ENCODE assay signal across 27 cellular contexts in the genomic region with DNA sequence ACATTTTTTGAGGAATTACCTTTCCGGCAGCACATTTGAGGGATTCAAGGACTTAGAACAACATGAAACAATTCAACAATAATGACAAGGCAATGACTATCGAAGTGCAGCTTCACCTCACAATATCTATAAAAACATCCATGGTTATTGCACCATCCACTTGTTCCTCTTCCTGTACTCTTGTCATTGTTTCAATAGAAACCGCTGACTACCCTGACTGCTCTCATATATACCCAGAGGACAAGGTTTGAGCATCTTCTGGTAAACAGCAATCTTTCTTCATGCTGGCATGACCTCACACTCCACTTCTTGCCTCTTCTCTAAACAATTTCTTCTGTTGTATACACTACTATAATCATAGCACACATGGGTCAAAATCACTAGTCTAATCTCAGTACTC.
"Had no signal": no experiment of that assay in that cellular context is flagged by ENCODE, and none has a peak within 500 bp of the region (broad histone marks: within the 10 kb centered on the region; RNA-seq: fewer than 3 reads in every experiment).

No MANE protein-coding gene starts in this region.

- H3K4me1 ChIP-seq: adrenal gland, ascending aorta, esophagus muscularis mucosa, parathyroid adenoma, right lobe of liver, thyroid gland had no signal

- DNase-seq: activated CD4-positive, alpha-beta T cell treated with anti-CD3 and anti-CD28 coated beads, Interleukin-2, amount 10 ng/mL, durations not matched to agents 7 days and 5 days; activated CD4-positive, CD25-positive, alpha-beta regulatory T cell treated with anti-CD3 and anti-CD28 coated beads, Interleukin-2, amount 50 U/mL, for 72 hours; activated CD8-positive, alpha-beta memory T cell treated with anti-CD3 and anti-CD28 coated beads, Interleukin-2, amount 10 ng/mL, durations not matched to agents 7 days and 5 days; activated CD8-positive, alpha-beta T cell treated with anti-CD3 and anti-CD28 coated beads for 36 hours; activated naive CD4-positive, alpha-beta T cell; activated T-cell treated with anti-CD3 and anti-CD28 coated beads for 4 hours; adrenal gland; brain microvascular endothelial cell; effector memory CD8-positive, alpha-beta T cell; hippocampal formation; left ventricle myocardium superior; mammary epithelial cell; midbrain; right lobe of liver; stimulated activated CD4-positive, alpha-beta T cell treated with anti-CD3 and anti-CD28 coated beads, Interleukin-1b, Interleukin-23, amount 100 ng/mL, for 48 hours; substantia nigra; thyroid gland; WERI-Rb-1 had no signal

- H3K4me3 ChIP-seq: adrenal gland, ascending aorta, esophagus muscularis mucosa, right lobe of liver, skin epidermis, thyroid gland had no signal

- H3K9me3 Mint-ChIP-seq: activated CD4-positive, alpha-beta T cell treated with anti-CD3 and anti-CD28 coated beads, Interleukin-2, amount 10 ng/mL, durations not matched to agents 7 days and 5 days; activated CD8-positive, alpha-beta T cell treated with anti-CD3 and anti-CD28 coated beads for 36 hours; central memory CD8-positive, alpha-beta T cell; effector memory CD8-positive, alpha-beta T cell; nephron; stimulated activated naive CD8-positive, alpha-beta T cell treated with anti-CD3 and anti-CD28 coated beads, Interleukin-15, Interleukin-2, amounts not matched to agents 100 ng/mL and 50 ng/mL, for 24 hours; T-helper 2 cell treated with Interferon-gamma antibody and Interleukin-4, amounts not matched to agents 5 μg/mL and 100 μg/mL, for 36 hours had no signal

- H3K9ac ChIP-seq: parathyroid adenoma had no signal

- H3K9me3 ChIP-seq: adrenal gland, ascending aorta, esophagus muscularis mucosa, right lobe of liver, thyroid gland had no signal

- H3K79me2 ChIP-seq: parathyroid adenoma had no signal

- H3K4me3 Mint-ChIP-seq: activated CD4-positive, alpha-beta T cell treated with anti-CD3 and anti-CD28 coated beads, Interleukin-2, amount 10 ng/mL, durations not matched to agents 7 days and 5 days; activated CD8-positive, alpha-beta memory T cell treated with anti-CD3 and anti-CD28 coated beads, Interleukin-2, amount 10 ng/mL, durations not matched to agents 7 days and 5 days; activated CD8-positive, alpha-beta T cell treated with anti-CD3 and anti-CD28 coated beads for 36 hours; activated naive CD8-positive, alpha-beta T cell; central memory CD8-positive, alpha-beta T cell; effector memory CD8-positive, alpha-beta T cell; nephron; stimulated activated naive CD8-positive, alpha-beta T cell treated with anti-CD3 and anti-CD28 coated beads, Interleukin-15, Interleukin-2, amounts not matched to agents 100 ng/mL and 50 ng/mL, for 24 hours; T-helper 2 cell treated with Interferon-gamma antibody and Interleukin-4, amounts not matched to agents 5 μg/mL and 100 μg/mL, for 36 hours had no signal

- H3K27ac ChIP-seq: adrenal gland, ascending aorta, brain microvascular endothelial cell, esophagus muscularis mucosa, parathyroid adenoma, right lobe of liver, skin epidermis, thyroid gland, WERI-Rb-1 had no signal

- H3K27me3 Mint-ChIP-seq: activated CD4-positive, alpha-beta T cell treated with anti-CD3 and anti-CD28 coated beads, Interleukin-2, amount 10 ng/mL, durations not matched to agents 7 days and 5 days; activated CD8-positive, alpha-beta memory T cell treated with anti-CD3 and anti-CD28 coated beads, Interleukin-2, amount 10 ng/mL, durations not matched to agents 7 days and 5 days; activated CD8-positive, alpha-beta T cell treated with anti-CD3 and anti-CD28 coated beads for 36 hours; activated naive CD8-positive, alpha-beta T cell; central memory CD8-positive, alpha-beta T cell; stimulated activated naive CD8-positive, alpha-beta T cell treated with anti-CD3 and anti-CD28 coated beads, Interleukin-15, Interleukin-2, amounts not matched to agents 100 ng/mL and 50 ng/mL, for 24 hours had no signal

- H2AFZ ChIP-seq: parathyroid adenoma had no signal

- H3K4me1 Mint-ChIP-seq: activated CD4-positive, alpha-beta T cell treated with anti-CD3 and anti-CD28 coated beads, Interleukin-2, amount 10 ng/mL, durations not matched to agents 7 days and 5 days; activated CD8-positive, alpha-beta memory T cell treated with anti-CD3 and anti-CD28 coated beads, Interleukin-2, amount 10 ng/mL, durations not matched to agents 7 days and 5 days; central memory CD8-positive, alpha-beta T cell; nephron had no signal

- H3K27me3 ChIP-seq: adrenal gland, ascending aorta, brain microvascular endothelial cell, esophagus muscularis mucosa, right lobe of liver, thyroid gland had no signal

- H3K27ac Mint-ChIP-seq: activated CD4-positive, alpha-beta T cell treated with anti-CD3 and anti-CD28 coated beads, Interleukin-2, amount 10 ng/mL, durations not matched to agents 7 days and 5 days; activated CD8-positive, alpha-beta memory T cell treated with anti-CD3 and anti-CD28 coated beads, Interleukin-2, amount 10 ng/mL, durations not matched to agents 7 days and 5 days; activated CD8-positive, alpha-beta T cell treated with anti-CD3 and anti-CD28 coated beads for 36 hours; activated naive CD8-positive, alpha-beta T cell; effector memory CD8-positive, alpha-beta T cell; nephron; stimulated activated naive CD8-positive, alpha-beta T cell treated with anti-CD3 and anti-CD28 coated beads, Interleukin-15, Interleukin-2, amounts not matched to agents 100 ng/mL and 50 ng/mL, for 24 hours; T-helper 2 cell treated with Interferon-gamma antibody and Interleukin-4, amounts not matched to agents 5 μg/mL and 100 μg/mL, for 36 hours had no signal

- H3K36me3 Mint-ChIP-seq: activated CD8-positive, alpha-beta memory T cell treated with anti-CD3 and anti-CD28 coated beads, Interleukin-2, amount 10 ng/mL, durations not matched to agents 7 days and 5 days; activated naive CD8-positive, alpha-beta T cell had no signal

- H3K36me3 ChIP-seq: adrenal gland, ascending aorta, brain microvascular endothelial cell, esophagus muscularis mucosa, right lobe of liver, thyroid gland, WERI-Rb-1 had no signal

- ATAC-seq: activated CD8-positive, alpha-beta memory T cell treated with anti-CD3 and anti-CD28 coated beads, Interleukin-2, amount 10 ng/mL, durations not matched to agents 7 days and 5 days; activated CD8-positive, alpha-beta T cell treated with anti-CD3 and anti-CD28 coated beads for 36 hours; effector memory CD8-positive, alpha-beta T cell; left ventricle myocardium superior; right lobe of liver had no signal
